In genomic region chr3:57661404-57661803, GRCh38 we compare ENCODE assay signal across 23 cellular contexts.
"Had no signal": no experiment of that assay in that cellular context is flagged by ENCODE, and none has a peak within 500 bp of the region (broad histone marks: within the 10 kb centered on the region; RNA-seq: fewer than 3 reads in every experiment).

No MANE protein-coding gene starts in this region.

- H3K27ac Mint-ChIP-seq: activated B cell treated with CpG ODN at 0.5 μM for 24 hours; activated CD4-positive, alpha-beta T cell treated with anti-CD3 and anti-CD28 coated beads for 36 hours; naive thymus-derived CD4-positive, alpha-beta T cell; stimulated activated naive B cell treated with anti-CD40 and anti-IgM and Interleukin-4, amounts not matched to agents 10 μg/mL and 1 μg/mL and 100 μg/mL, for 72 hours; T-helper 17 cell had no signal

- H3K4me3 Mint-ChIP-seq: activated B cell treated with CpG ODN at 0.5 μM for 24 hours; activated CD4-positive, alpha-beta memory T cell treated with anti-CD3 and anti-CD28 coated beads for 36 hours; activated CD4-positive, alpha-beta T cell treated with anti-CD3 and anti-CD28 coated beads for 36 hours; naive thymus-derived CD4-positive, alpha-beta T cell; neural crest cell; stimulated activated naive B cell treated with anti-CD40 and anti-IgM and Interleukin-4, amounts not matched to agents 10 μg/mL and 1 μg/mL and 100 μg/mL, for 72 hours; T-helper 17 cell had no signal

- H3K4me1 ChIP-seq: ascending aorta, sigmoid colon, uterus had no signal

- H3K4me3 ChIP-seq: ascending aorta, gastroesophageal sphincter, heart right ventricle, lower lobe of right lung, sigmoid colon, uterus had no signal

- H3K9me3 ChIP-seq: ascending aorta, gastroesophageal sphincter, heart right ventricle, lower lobe of right lung, sigmoid colon, uterus had no signal

- ATAC-seq: activated CD4-positive, alpha-beta T cell treated with anti-CD3 and anti-CD28 coated beads for 36 hours; esophagus mucosa; gastroesophageal sphincter; heart right ventricle; left lobe of liver; lower lobe of right lung; naive thymus-derived CD4-positive, alpha-beta T cell; stimulated activated naive B cell treated with anti-CD40 and anti-IgM and Interleukin-4, amounts not matched to agents 10 μg/mL and 1 μg/mL and 100 μg/mL, for 72 hours; T-helper 17 cell had no signal

- H3K27me3 ChIP-seq: ascending aorta, brain microvascular endothelial cell, gastroesophageal sphincter, heart right ventricle, sigmoid colon, uterus had no signal

- H3K27me3 Mint-ChIP-seq: activated B cell treated with CpG ODN at 0.5 μM for 24 hours; activated CD4-positive, alpha-beta memory T cell treated with anti-CD3 and anti-CD28 coated beads for 36 hours; activated CD4-positive, alpha-beta T cell treated with anti-CD3 and anti-CD28 coated beads for 36 hours; naive thymus-derived CD4-positive, alpha-beta T cell; stimulated activated naive B cell treated with anti-CD40 and anti-IgM and Interleukin-4, amounts not matched to agents 10 μg/mL and 1 μg/mL and 100 μg/mL, for 72 hours; T-helper 17 cell had no signal

- H3K9me3 Mint-ChIP-seq: activated B cell treated with CpG ODN at 0.5 μM for 24 hours; activated CD4-positive, alpha-beta memory T cell treated with anti-CD3 and anti-CD28 coated beads for 36 hours; neural crest cell; stimulated activated naive B cell treated with anti-CD40 and anti-IgM and Interleukin-4, amounts not matched to agents 10 μg/mL and 1 μg/mL and 100 μg/mL, for 72 hours had no signal

- DNase-seq: activated B cell treated with CpG ODN at 0.5 μM for 24 hours; activated CD4-positive, alpha-beta memory T cell treated with anti-CD3 and anti-CD28 coated beads for 36 hours; activated CD4-positive, alpha-beta T cell treated with anti-CD3 and anti-CD28 coated beads for 36 hours; activated effector memory CD4-positive, alpha-beta T cell treated with anti-CD3 and anti-CD28 coated beads, Interleukin-2, amount 50 U/mL, for 16 hours; activated naive CD4-positive, alpha-beta T cell treated with anti-CD3 and anti-CD28 coated beads, Interleukin-2, amount 50 U/mL, for 16 hours; brain microvascular endothelial cell; central memory CD4-positive, alpha-beta T cell; effector memory CD4-positive, alpha-beta T cell; heart right ventricle; lower lobe of right lung; naive thymus-derived CD4-positive, alpha-beta T cell; sigmoid colon; stimulated activated CD4-positive, alpha-beta T cell treated with anti-CD3 and anti-CD28 coated beads, Interleukin-2, amount 100 ng/mL, for 48 hours; stimulated activated CD8-positive, alpha-beta memory T cell treated with anti-CD3 and anti-CD28 coated beads, Interleukin-4, amount 100 ng/mL, for 48 hours; stimulated activated naive B cell treated with anti-CD40 and anti-IgM and Interleukin-4, amounts not matched to agents 10 μg/mL and 1 μg/mL and 100 μg/mL, for 72 hours; T-helper 17 cell; trophoblast cell; uterus had no signal

- H3K27ac ChIP-seq: ascending aorta, brain microvascular endothelial cell, gastroesophageal sphincter, heart right ventricle, lower lobe of right lung, sigmoid colon, uterus had no signal

- H3K36me3 ChIP-seq: uterus had no signal

- H3K4me1 Mint-ChIP-seq: activated B cell treated with CpG ODN at 0.5 μM for 24 hours; activated CD4-positive, alpha-beta T cell treated with anti-CD3 and anti-CD28 coated beads for 36 hours; neural crest cell; stimulated activated naive B cell treated with anti-CD40 and anti-IgM and Interleukin-4, amounts not matched to agents 10 μg/mL and 1 μg/mL and 100 μg/mL, for 72 hours had no signal
